Comparison of ENCODE assay signal across 1 cellular context in the genomic region with DNA sequence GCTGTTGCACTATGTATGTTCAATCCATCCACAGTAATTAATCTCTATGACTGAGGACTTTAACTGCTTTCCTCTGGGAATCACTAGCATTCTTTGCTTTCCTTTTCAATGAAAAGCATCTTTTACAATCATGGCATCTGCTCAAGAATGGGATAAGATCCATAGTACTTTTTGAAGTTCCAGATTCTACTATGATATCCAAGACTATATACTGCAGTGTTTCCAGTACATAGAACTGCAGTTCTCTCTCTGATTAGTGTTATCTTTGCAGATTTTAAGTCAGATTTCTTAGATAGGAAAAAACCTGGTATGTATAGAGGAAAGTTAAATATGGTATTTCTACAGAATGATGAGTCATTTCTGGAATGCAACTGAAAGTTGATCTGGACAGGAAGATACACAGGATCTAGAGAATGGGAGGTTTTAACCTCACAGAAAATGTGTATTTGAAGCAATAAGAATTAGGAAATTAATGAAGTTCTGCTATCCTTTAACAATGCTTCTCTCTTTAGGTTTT.
TF ChIP-seq lines count a peak whose summit lies in the region.

No MANE protein-coding gene starts in this region.

TF ChIP-seq in SK-N-SH, 30 proteins besides CTCF, POLR2A, EP300 and RAD21 (continued from another document):
- TF ChIP-seq, protein P1, sequence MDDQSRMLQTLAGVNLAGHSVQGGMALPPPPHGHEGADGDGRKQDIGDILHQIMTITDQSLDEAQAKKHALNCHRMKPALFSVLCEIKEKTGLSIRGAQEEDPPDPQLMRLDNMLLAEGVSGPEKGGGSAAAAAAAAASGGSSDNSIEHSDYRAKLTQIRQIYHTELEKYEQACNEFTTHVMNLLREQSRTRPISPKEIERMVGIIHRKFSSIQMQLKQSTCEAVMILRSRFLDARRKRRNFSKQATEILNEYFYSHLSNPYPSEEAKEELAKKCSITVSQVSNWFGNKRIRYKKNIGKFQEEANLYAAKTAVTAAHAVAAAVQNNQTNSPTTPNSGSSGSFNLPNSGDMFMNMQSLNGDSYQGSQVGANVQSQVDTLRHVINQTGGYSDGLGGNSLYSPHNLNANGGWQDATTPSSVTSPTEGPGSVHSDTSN (IDR thresholded peaks at IDR 0.05): no peak
